ENCODE assay signal across 10 cellular contexts in the genomic region with DNA sequence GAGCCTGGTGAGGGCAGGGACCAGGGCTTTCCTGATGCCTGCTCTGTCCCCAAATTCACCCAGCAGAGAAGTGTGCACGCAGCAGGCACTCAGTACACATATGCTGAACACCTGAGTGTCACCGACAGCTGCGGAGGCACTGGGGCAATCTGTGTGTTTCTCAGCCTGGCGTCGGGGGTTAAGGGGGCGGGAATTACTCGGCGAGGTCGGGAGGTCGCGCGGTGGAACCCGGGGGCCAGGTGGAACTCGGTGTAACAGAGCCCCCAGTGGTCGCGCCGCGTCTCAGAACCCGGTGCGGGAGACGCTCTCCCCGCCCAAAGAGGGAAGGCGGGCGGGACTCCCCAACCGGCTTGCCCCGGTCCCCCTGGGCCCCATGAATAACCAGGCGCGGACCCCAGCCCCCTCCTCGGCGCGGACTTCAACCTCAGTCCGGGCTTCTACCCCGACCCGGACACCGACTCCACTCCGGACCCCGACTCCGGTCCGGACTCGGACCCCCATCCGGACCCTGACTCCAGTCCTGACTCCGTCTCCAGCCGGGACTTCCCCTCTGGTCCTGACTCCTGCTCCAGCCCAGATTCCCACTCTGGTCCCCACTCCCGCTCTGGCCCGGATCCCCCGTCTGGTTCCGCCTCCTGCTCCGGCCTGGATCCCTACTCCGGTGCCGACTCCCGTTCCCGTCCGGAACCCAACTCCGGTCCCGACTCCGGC. TPM values are rescaled to one million over a fixed set of nuclear protein-coding genes. Genes with fewer than 3 reads are reported as not detected.
A peak's percentile ranks its signal among the peaks of the same experiment; 100 is the strongest.
DNase-seq lines count a peak whose midpoint lies in the region; ATAC-seq and TF ChIP-seq lines count a peak whose summit lies in the region.
"Had no signal": no experiment of that assay in that cellular context is flagged by ENCODE, and none has a peak within 500 bp of the region (broad histone marks: within the 10 kb centered on the region; RNA-seq: fewer than 3 reads in every experiment).

A gene with protein sequence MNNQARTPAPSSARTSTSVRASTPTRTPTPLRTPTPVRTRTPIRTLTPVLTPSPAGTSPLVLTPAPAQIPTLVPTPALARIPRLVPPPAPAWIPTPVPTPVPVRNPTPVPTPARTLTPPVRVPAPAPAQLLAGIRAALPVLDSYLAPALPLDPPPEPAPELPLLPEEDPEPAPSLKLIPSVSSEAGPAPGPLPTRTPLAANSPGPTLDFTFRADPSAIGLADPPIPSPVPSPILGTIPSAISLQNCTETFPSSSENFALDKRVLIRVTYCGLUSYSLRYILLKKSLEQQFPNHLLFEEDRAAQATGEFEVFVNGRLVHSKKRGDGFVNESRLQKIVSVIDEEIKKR (plus strand): TSS at position 300 of the 711 bp plus-strand sequence. CDS start 74 bp downstream, at position 374.

- H3K4me3 Mint-ChIP-seq in activated CD8-positive, alpha-beta memory T cell treated with anti-CD3 and anti-CD28 coated beads, Interleukin-2, amount 10 ng/mL, durations not matched to agents 7 days and 5 days: peak within 1 kb of the TSS; percentile 32
- peak within 1 kb of the TSS; percentile 83 to 85 for H3K4me3 Mint-ChIP-seq in stimulated activated naive B cell treated with anti-CD40 and anti-IgM and Interleukin-4, amounts not matched to agents 10 μg/mL and 1 μg/mL and 100 μg/mL, for 72 hours

- H3K27ac ChIP-seq in OCI-LY7 (ENCODE audit: low read depth, low read length, poor library complexity, severe bottlenecking): no peak within 1 kb of the TSS

- H3K27ac Mint-ChIP-seq in activated CD8-positive, alpha-beta memory T cell treated with anti-CD3 and anti-CD28 coated beads, Interleukin-2, amount 10 ng/mL, durations not matched to agents 7 days and 5 days: no peak within 1 kb of the TSS
- H3K27ac Mint-ChIP-seq in stimulated activated naive B cell treated with anti-CD40 and anti-IgM and Interleukin-4, amounts not matched to agents 10 μg/mL and 1 μg/mL and 100 μg/mL, for 72 hours: peak within 1 kb of the TSS; percentile 47

- DNase-seq in NCI-H146 (lab: John Stamatoyannopoulos, UW) (peak; percentile 53), NCI-H146 treated with DMSO at 0.1 percent for 48 hours (lab: John Stamatoyannopoulos, UW; ENCODE audit: unreplicated experiment) (no peak), iPS DF 19.7 (ENCODE audit: low read depth, low spot score) (peak; percentile 90), OCI-LY7 (ENCODE audit: low spot score) (no peak), ureter (ENCODE audit: low spot score) (no peak)
- no peak for DNase-seq in activated CD8-positive, alpha-beta memory T cell treated with anti-CD3 and anti-CD28 coated beads, Interleukin-2, amount 10 ng/mL, durations not matched to agents 7 days and 5 days
- DNase-seq in stimulated activated naive B cell treated with anti-CD40 and anti-IgM and Interleukin-4, amounts not matched to agents 10 μg/mL and 1 μg/mL and 100 μg/mL, for 72 hours: no peak

- H3K36me3 ChIP-seq in OCI-LY7 (ENCODE audit: insufficient read depth, low read length): no peaks in the 10 kb centered on the region

- POLR2A ChIA-PET in OCI-LY7 (lab: Charles Lee): no interaction called here

- no peaks in the 10 kb centered on the region for H3K79me2 ChIP-seq in OCI-LY7 (ENCODE audit: insufficient read depth, low read depth, low read length)

- no peaks in the 10 kb centered on the region for H3K9me3 ChIP-seq in OCI-LY7 (ENCODE audit: low read length)

- peaks cover 13% of the 10 kb centered on the region for H3K4me1 Mint-ChIP-seq in activated CD8-positive, alpha-beta memory T cell treated with anti-CD3 and anti-CD28 coated beads, Interleukin-2, amount 10 ng/mL, durations not matched to agents 7 days and 5 days
- peaks cover 11 to 22% of the 10 kb centered on the region in 2 donors for H3K4me1 Mint-ChIP-seq in stimulated activated naive B cell treated with anti-CD40 and anti-IgM and Interleukin-4, amounts not matched to agents 10 μg/mL and 1 μg/mL and 100 μg/mL, for 72 hours

- ATAC-seq in activated CD8-positive, alpha-beta memory T cell treated with anti-CD3 and anti-CD28 coated beads, Interleukin-2, amount 10 ng/mL, durations not matched to agents 7 days and 5 days: peak; percentile 39
- peak; percentile 42 to 53 for ATAC-seq in stimulated activated naive B cell treated with anti-CD40 and anti-IgM and Interleukin-4, amounts not matched to agents 10 μg/mL and 1 μg/mL and 100 μg/mL, for 72 hours (replicated peaks)
- ATAC-seq in GM21528 (IDR thresholded peaks at IDR 0.05; ENCODE audit: low FRiP score, unreplicated experiment): no peak

- H3K27me3 Mint-ChIP-seq in activated CD8-positive, alpha-beta memory T cell treated with anti-CD3 and anti-CD28 coated beads, Interleukin-2, amount 10 ng/mL, durations not matched to agents 7 days and 5 days: peaks cover 58% of the 10 kb centered on the region
- H3K27me3 Mint-ChIP-seq in stimulated activated naive B cell treated with anti-CD40 and anti-IgM and Interleukin-4, amounts not matched to agents 10 μg/mL and 1 μg/mL and 100 μg/mL, for 72 hours: peaks cover 48 to 69% of the 10 kb centered on the region in 2 donors

- intact Hi-C loops in OCI-LY7 (cut with micrococcal nuclease; ENCODE audit: unreplicated experiment): no loop called here

- H4K20me1 ChIP-seq in OCI-LY7 (ENCODE audit: insufficient read depth, low read length): no peaks in the 10 kb centered on the region

- no peaks in the 10 kb centered on the region for H3K36me3 Mint-ChIP-seq in activated CD8-positive, alpha-beta memory T cell treated with anti-CD3 and anti-CD28 coated beads, Interleukin-2, amount 10 ng/mL, durations not matched to agents 7 days and 5 days
- H3K36me3 Mint-ChIP-seq in stimulated activated naive B cell treated with anti-CD40 and anti-IgM and Interleukin-4, amounts not matched to agents 10 μg/mL and 1 μg/mL and 100 μg/mL, for 72 hours: no peaks in the 10 kb centered on the region

- H3K9me3 Mint-ChIP-seq in activated CD8-positive, alpha-beta memory T cell treated with anti-CD3 and anti-CD28 coated beads, Interleukin-2, amount 10 ng/mL, durations not matched to agents 7 days and 5 days (ENCODE audit: low read depth): no peaks in the 10 kb centered on the region
- no peaks in the 10 kb centered on the region for H3K9me3 Mint-ChIP-seq in stimulated activated naive B cell treated with anti-CD40 and anti-IgM and Interleukin-4, amounts not matched to agents 10 μg/mL and 1 μg/mL and 100 μg/mL, for 72 hours

- no peak within 1 kb of the TSS for H2AFZ ChIP-seq in OCI-LY7 (ENCODE audit: low read length)

- H3K4me1 ChIP-seq in OCI-LY7 (ENCODE audit: insufficient read depth, low read length, poor library complexity, severe bottlenecking): peaks cover 10% of the 10 kb centered on the region

- no peaks in the 10 kb centered on the region for H3K9me2 ChIP-seq in OCI-LY7 (ENCODE audit: insufficient read depth, low read length)

- H3K4me3 ChIP-seq in OCI-LY7 (ENCODE audit: low read depth, low read length, poor library complexity, severe bottlenecking): no peak within 1 kb of the TSS

- no TSS peak for BruUV-seq in OCI-LY7 (replicated peaks; lab: Mats Ljungman, UMichigan)

- CTCF ChIA-PET in activated CD8-positive, alpha-beta memory T cell treated with anti-CD3 and anti-CD28 coated beads, Interleukin-2, amount 10 ng/mL, durations not matched to agents 7 days and 5 days (lab: Charles Lee): interaction anchor here (0.7 to 1.7 kb wide), 6 partner anchors 10 to 18 kb away, joined by 3 to 7 read pairs (median 3); partner anchors contain the start of genes DLL3 and EID2B
- CTCF ChIA-PET in OCI-LY7 (lab: Charles Lee; ENCODE audit: unreplicated experiment): no interaction called here

- no peak for TF ChIP-seq CTCF in OCI-LY7 (conservative IDR thresholded peaks at IDR 0.05; ENCODE audit: low read length)

- no peak within 1 kb of the TSS; the same call in 1 of the 2 replicates for H3K4me2 ChIP-seq in OCI-LY7 (ENCODE audit: low read length)

RNA-seq across cellular contexts. Expression of the gene that starts here (rescaled TPM):
- not detected for total RNA-seq in activated CD8-positive, alpha-beta memory T cell treated with anti-CD3 and anti-CD28 coated beads, Interleukin-2, amount 10 ng/mL, durations not matched to agents 7 days and 5 days
- not detected in 2 replicates for total RNA-seq in OCI-LY7 (2014; rRNA removed; shearing (Covaris generic))
- total RNA-seq in OCI-LY7 (2022): not detected in 2 replicates
- total RNA-seq in ureter: not detected
- total RNA-seq: fibroblast of lung, M059J had no signal

Comparison
In these comparisons a context has a peak if more than half of its experiments do, and no peak if none do; other contexts are left out.
1. DNase-seq: peak in NCI-H146 (single experiment) and iPS DF 19.7 (single experiment); none in NCI-H146 treated with DMSO at 0.1 percent for 48 hours (single experiment), activated CD8-positive, alpha-beta memory T cell treated with anti-CD3 and anti-CD28 coated beads, Interleukin-2, amount 10 ng/mL, durations not matched to agents 7 days and 5 days (single experiment), stimulated activated naive B cell treated with anti-CD40 and anti-IgM and Interleukin-4, amounts not matched to agents 10 μg/mL and 1 μg/mL and 100 μg/mL, for 72 hours (single experiment), OCI-LY7 (single experiment) and ureter (single experiment).
2. Peak in ATAC-seq in activated CD8-positive, alpha-beta memory T cell treated with anti-CD3 and anti-CD28 coated beads, Interleukin-2, amount 10 ng/mL, durations not matched to agents 7 days and 5 days; RNA of the gene not detected or under 1 TPM.